ENCODE assay signal across 20 cellular contexts in genomic region chr5:173047838-173048105, GRCh38. TPM values are rescaled to one million over a fixed set of nuclear protein-coding genes. Genes with fewer than 3 reads are reported as not detected.
DNase-seq lines count a peak whose midpoint lies in the region; ATAC-seq and TF ChIP-seq lines count a peak whose summit lies in the region.
"Had no signal": no experiment of that assay in that cellular context is flagged by ENCODE, and none has a peak within 500 bp of the region (broad histone marks: within the 10 kb centered on the region; RNA-seq: fewer than 3 reads in every experiment).

No MANE protein-coding gene starts in this region.

- H3K56ac ChIP-seq in H9 (ENCODE audit: insufficient read length, low read depth, low read length), result no peak overlapping the region

- no peak for TF ChIP-seq CTCF in H9 (conservative IDR thresholded peaks at IDR 0.05)
- no peak for TF ChIP-seq CTCF in WTC11 (IDR thresholded peaks at IDR 0.05)
- TF ChIP-seq CTCF in progenitor cell of endocrine pancreas (IDR thresholded peaks at IDR 0.05; ENCODE audit: unreplicated experiment), result no peak

- no peaks in the 10 kb centered on the region for H3K79me1 ChIP-seq in H9 (ENCODE audit: insufficient read depth, low read depth, low read length, poor library complexity, severe bottlenecking)

- ATAC-seq in CD4-positive, CD25-positive, alpha-beta regulatory T cell (ENCODE audit: low read depth in 2 of 2), result no peak
- ATAC-seq in WTC11, result peak; percentile 52; the same call in 1 of the 2 replicates
- ATAC-seq in HG03045 (IDR thresholded peaks at IDR 0.05; ENCODE audit: unreplicated experiment), result no peak
- ATAC-seq: CD8-positive, alpha-beta T cell; GM12878 had no signal

- DNase-seq in CD4-positive, CD25-positive, alpha-beta regulatory T cell, result no peak
- peak; percentile 32 for DNase-seq in H9
- DNase-seq in WTC11 (ENCODE audit: low spot score), result no peak
- no peak for DNase-seq in progenitor cell of endocrine pancreas (ENCODE audit: low spot score, unreplicated experiment)
- no peak for DNase-seq in activated effector memory CD4-positive, alpha-beta T cell treated with anti-CD3 and anti-CD28 coated beads, Interleukin-2, amount 50 U/mL, for 16 hours
- DNase-seq in NCI-H1417 (lab: John Stamatoyannopoulos, UW), result no peak
- no peak for DNase-seq in GM23248
- DNase-seq: 8988T, DMS 273 treated with DMSO at 0.1 percent for 48 hours, DMS53, DND-41, EL, GOT3, KBM-7 had no signal

- H3K4me3 ChIP-seq in CD4-positive, CD25-positive, alpha-beta regulatory T cell (ENCODE audit: low read depth, low read length), result no peak overlapping the region
- no peak overlapping the region for H3K4me3 ChIP-seq in GM23248
- H3K4me3 ChIP-seq: BLaER1, GM12878, HAP-1 had no signal

- H2AK5ac ChIP-seq in H9 (ENCODE audit: insufficient read length, low read length), result no peak overlapping the region

- no peak overlapping the region for H4K91ac ChIP-seq in H9 (ENCODE audit: insufficient read length, low read depth, low read length)

- H3K9me3 ChIP-seq in CD4-positive, CD25-positive, alpha-beta regulatory T cell (ENCODE audit: control insufficient read depth in 2 of 2, low read length in 2 of 2), result no peaks in the 10 kb centered on the region
- no peaks in the 10 kb centered on the region for H3K9me3 ChIP-seq in H9 (ENCODE audit: control insufficient read depth, low read depth, low read length)
- H3K9me3 ChIP-seq in GM23248 (ENCODE audit: low read depth), result no peaks in the 10 kb centered on the region
- H3K9me3 ChIP-seq: BLaER1, HAP-1 had no signal

- H4K5ac ChIP-seq in H9 (ENCODE audit: insufficient read length, low read depth, low read length), result no peak overlapping the region

- no peak overlapping the region for H4K8ac ChIP-seq in H9 (replicated peaks; ENCODE audit: insufficient read length, low read depth, low read length)

- H3K79me2 ChIP-seq in H9 (ENCODE audit: insufficient read depth, low read length) (no peaks in the 10 kb centered on the region), GM23248 (ENCODE audit: insufficient read depth) (no peaks in the 10 kb centered on the region)

- H2BK120ac ChIP-seq in H9 (ENCODE audit: low read depth, low read length, poor library complexity, severe bottlenecking), result no peak overlapping the region

- WGBS in H9 (ENCODE audit: extremely low coverage, insufficient read length, low lambda C conversion rate), result no CpG with 5 or more reads among the region's 6 CpGs
- WGBS in GM23248 (ENCODE audit: low coverage in 1 of 2, low lambda C conversion rate in 2 of 2, missing lambda C conversion rate in 2 of 2), 2 experiments, result 48 to 54% methylated on average over 6 of the region's 6 CpGs

- peaks cover 10% of the 10 kb centered on the region for H3K27me3 Mint-ChIP-seq in CD4-positive, CD25-positive, alpha-beta regulatory T cell
- H3K27me3 Mint-ChIP-seq in H9 (ENCODE audit: low read depth) (peaks cover 23% of the 10 kb centered on the region), WTC11 (ENCODE audit: low read depth) (peaks cover 9% of the 10 kb centered on the region), progenitor cell of endocrine pancreas (no peaks in the 10 kb centered on the region)

- POLR2A ChIA-PET in WTC11 (lab: Charles Lee), result no interaction called here

- no peak overlapping the region for H3T11ph ChIP-seq in H9 (ENCODE audit: low read length)

- H3K27ac Mint-ChIP-seq in CD4-positive, CD25-positive, alpha-beta regulatory T cell, result peak overlapping the region in 2 of 3 donors; percentile 23 to 75
- H3K27ac Mint-ChIP-seq in H9 (peak overlapping the region in 1 of 3 experiments; percentile 59; a peak in 2 of 7 replicates), WTC11 (no peak overlapping the region; the same call in 1 of the 2 replicates), progenitor cell of endocrine pancreas (peak overlapping the region; percentile 46)
- H3K27ac Mint-ChIP-seq: CD14-positive monocyte; CD8-positive, alpha-beta T cell had no signal

- H3K27ac ChIP-seq in CD4-positive, CD25-positive, alpha-beta regulatory T cell (ENCODE audit: insufficient read depth, low read length, poor library complexity, severe bottlenecking), result no peak overlapping the region
- H3K27ac ChIP-seq in H9 (ENCODE audit: insufficient read length, low read depth, low read length) (no peak overlapping the region), GM23248 (no peak overlapping the region)
- H3K27ac ChIP-seq: BLaER1 had no signal

- no peaks in the 10 kb centered on the region for H3K9me2 ChIP-seq in GM23248 (ENCODE audit: insufficient read depth)

- CTCF ChIA-PET in WTC11 (lab: Charles Lee), result interaction anchor here (1.0 kb wide), 2 partner anchors 10 to 37 kb away, joined by 3 to 4 read pairs; no protein-coding TSS in a partner anchor

- H3K4me1 Mint-ChIP-seq in CD4-positive, CD25-positive, alpha-beta regulatory T cell, result peaks cover 4 to 6% (median 4%) of the 10 kb centered on the region in 4 donors
- H3K4me1 Mint-ChIP-seq in H9, result peaks cover 6 to 9% of the 10 kb centered on the region in 2 experiments
- H3K4me1 Mint-ChIP-seq in WTC11, result peaks cover 7% of the 10 kb centered on the region
- peaks cover 21% of the 10 kb centered on the region for H3K4me1 Mint-ChIP-seq in progenitor cell of endocrine pancreas (ENCODE audit: low read depth)

- no peak overlapping the region for H3K4me2 ChIP-seq in H9 (ENCODE audit: insufficient read depth, insufficient read length, low read length)
- H3K4me2 ChIP-seq in GM23248 (ENCODE audit: unreplicated experiment), result no peak overlapping the region
- H3K4me2 ChIP-seq: BLaER1 had no signal

- H2BK15ac ChIP-seq in H9 (ENCODE audit: low read depth, low read length), result no peak overlapping the region

- H2BK5ac ChIP-seq in H9 (ENCODE audit: insufficient read length, low read length), result no peak overlapping the region

- no peaks in the 10 kb centered on the region for H3K36me3 ChIP-seq in CD4-positive, CD25-positive, alpha-beta regulatory T cell (ENCODE audit: control insufficient read depth, insufficient read depth, low read length)
- no peaks in the 10 kb centered on the region for H3K36me3 ChIP-seq in GM23248 (ENCODE audit: low read depth)
- H3K36me3 ChIP-seq: BLaER1, HAP-1 had no signal

- no peaks in the 10 kb centered on the region for H3K4me1 ChIP-seq in CD4-positive, CD25-positive, alpha-beta regulatory T cell (ENCODE audit: control insufficient read depth, insufficient read depth, low read length, poor library complexity, severe bottlenecking)
- H3K4me1 ChIP-seq in H9 (ENCODE audit: insufficient read depth, low read length), result no peaks in the 10 kb centered on the region
- peaks cover 18% of the 10 kb centered on the region for H3K4me1 ChIP-seq in GM23248 (ENCODE audit: insufficient read depth)
- H3K4me1 ChIP-seq: BLaER1, HAP-1 had no signal

- H3K27me3 ChIP-seq in CD4-positive, CD25-positive, alpha-beta regulatory T cell (ENCODE audit: control insufficient read depth, insufficient read depth, low read length), result peaks cover 4% of the 10 kb centered on the region
- no peaks in the 10 kb centered on the region for H3K27me3 ChIP-seq in H9 (ENCODE audit: insufficient read depth, low read length)
- H3K27me3 ChIP-seq in GM23248 (replicated peaks; ENCODE audit: insufficient read depth), result no peaks in the 10 kb centered on the region
- H3K27me3 ChIP-seq: BLaER1 had no signal

- no peak overlapping the region for H2BK12ac ChIP-seq in H9 (ENCODE audit: insufficient read length, low read depth, low read length)

- no peak overlapping the region for H2BK20ac ChIP-seq in H9 (ENCODE audit: low read depth, low read length, poor library complexity, severe bottlenecking)

- no peaks in the 10 kb centered on the region for H3K9me3 Mint-ChIP-seq in CD4-positive, CD25-positive, alpha-beta regulatory T cell
- no peaks in the 10 kb centered on the region for H3K9me3 Mint-ChIP-seq in H9
- no peaks in the 10 kb centered on the region for H3K9me3 Mint-ChIP-seq in WTC11
- no peaks in the 10 kb centered on the region for H3K9me3 Mint-ChIP-seq in progenitor cell of endocrine pancreas (ENCODE audit: low read depth)
- H3K9me3 Mint-ChIP-seq: CD14-positive monocyte; CD8-positive, alpha-beta T cell had no signal

- H3K14ac ChIP-seq in H9 (ENCODE audit: insufficient read depth, low read length), result no peak overlapping the region

- no peaks in the 10 kb centered on the region for H3K23me2 ChIP-seq in H9 (ENCODE audit: insufficient read length, low read depth, low read length, poor library complexity, severe bottlenecking)

- H3K36me3 Mint-ChIP-seq in CD4-positive, CD25-positive, alpha-beta regulatory T cell, result no peaks in the 10 kb centered on the region
- H3K36me3 Mint-ChIP-seq in H9 (ENCODE audit: insufficient read depth in 1 of 3, low read depth in 3 of 3) (no peaks in the 10 kb centered on the region), WTC11 (no peaks in the 10 kb centered on the region), progenitor cell of endocrine pancreas (ENCODE audit: insufficient read depth) (no peaks in the 10 kb centered on the region)
- H3K36me3 Mint-ChIP-seq: CD14-positive monocyte; CD8-positive, alpha-beta T cell had no signal

- H3F3A ChIP-seq in GM23248 (ENCODE audit: insufficient read depth), result 0 out of 2 replicates have a peak, but pooled peaks cover 6% of the 10 kb centered on the region

- H4K20me1 ChIP-seq in H9 (ENCODE audit: control insufficient read depth, insufficient read depth, insufficient read length), result no peaks in the 10 kb centered on the region
- no peaks in the 10 kb centered on the region for H4K20me1 ChIP-seq in GM23248 (ENCODE audit: insufficient read depth)
- H4K20me1 ChIP-seq: BLaER1 had no signal

- H2AFZ ChIP-seq in H9 (ENCODE audit: low read length) (no peak overlapping the region), GM23248 (no peak overlapping the region)

- in situ Hi-C loops in GM23248 (cut with MboI), result no loop called here

- H3K4ac ChIP-seq in H9 (ENCODE audit: low read depth, low read length), result no peak overlapping the region

- no peak overlapping the region for H3K23ac ChIP-seq in H9 (ENCODE audit: insufficient read length, low read depth, low read length)

- H3K9ac ChIP-seq in H9 (ENCODE audit: extremely low read depth, insufficient read length, low read length) (no peak overlapping the region), GM23248 (no peak overlapping the region)
- H3K9ac ChIP-seq: BLaER1 had no signal

- H3K4me3 Mint-ChIP-seq in CD4-positive, CD25-positive, alpha-beta regulatory T cell, result no peak overlapping the region
- H3K4me3 Mint-ChIP-seq in H9, result no peak overlapping the region
- no peak overlapping the region for H3K4me3 Mint-ChIP-seq in WTC11
- H3K4me3 Mint-ChIP-seq in progenitor cell of endocrine pancreas (ENCODE audit: low read depth), result no peak overlapping the region
- H3K4me3 Mint-ChIP-seq: CD14-positive monocyte; CD8-positive, alpha-beta T cell had no signal

- H3K18ac ChIP-seq in H9 (ENCODE audit: insufficient read length, low read depth, low read length), result no peak overlapping the region

RNA-seq across cellular contexts. Expression of gene CREBRF, which starts 8.4 kb away (rescaled TPM):
- total RNA-seq in CD4-positive, CD25-positive, alpha-beta regulatory T cell, result 126 TPM
- polyA plus RNA-seq in CD4-positive, CD25-positive, alpha-beta regulatory T cell, result 10 to 100 TPM; 59.5 to 69.2 (median 65.1) TPM
- total RNA-seq in H9 (2021) (2.7 and 3.0 TPM in 2 replicates), WTC11 (2021) (5.7 to 7.2 TPM (median 6.3 TPM) in 3 replicates), progenitor cell of endocrine pancreas (17.4 and 17.8 TPM in 2 replicates)
- total RNA-seq in GM23248 (2014; rRNA removed; shearing (Covaris generic)), result 10.0 and 14.6 TPM in 2 replicates
- 3.2 and 3.5 TPM in 2 replicates for polyA plus RNA-seq in GM23248 (2016; fragmentation: Nextera tagmentation; extraction: Ambion mirVana)
